In the genomic region with DNA sequence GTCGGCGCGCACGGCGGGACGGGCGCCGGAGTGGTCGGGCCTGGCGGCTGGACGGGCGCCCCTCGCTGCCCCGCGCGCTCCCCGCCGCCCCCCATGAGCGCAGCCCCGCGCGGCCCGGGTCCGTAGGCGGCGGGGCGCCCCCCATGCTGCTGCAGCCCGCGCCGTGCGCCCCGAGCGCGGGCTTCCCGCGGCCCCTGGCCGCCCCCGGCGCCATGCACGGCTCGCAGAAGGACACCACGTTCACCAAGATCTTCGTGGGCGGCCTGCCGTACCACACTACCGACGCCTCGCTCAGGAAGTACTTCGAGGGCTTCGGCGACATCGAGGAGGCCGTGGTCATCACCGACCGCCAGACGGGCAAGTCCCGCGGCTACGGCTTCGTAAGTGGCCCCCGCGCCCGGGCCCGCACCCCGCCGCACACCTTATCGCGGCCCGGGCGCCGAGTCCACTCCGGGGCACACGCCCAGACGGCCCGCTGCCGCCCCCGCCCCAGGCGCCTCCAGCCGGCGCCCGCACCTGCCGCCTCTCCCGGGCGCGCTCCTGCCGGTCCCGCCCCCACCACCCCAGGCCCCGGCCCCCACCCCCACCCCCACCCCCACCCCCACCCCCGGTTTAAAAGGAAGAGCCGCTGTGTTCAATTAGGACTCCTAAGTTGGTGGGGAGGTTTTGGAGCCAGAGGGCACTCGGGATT, we compare ENCODE assay signal across 8 cellular contexts. TPM values are rescaled to one million over a fixed set of nuclear protein-coding genes. Genes with fewer than 3 reads are reported as not detected.
DNase-seq lines count a peak whose midpoint lies in the region; ATAC-seq and TF ChIP-seq lines count a peak whose summit lies in the region.

No MANE protein-coding gene starts in this region.

- CTCF ChIA-PET in activated CD4-positive, alpha-beta T cell treated with anti-CD3 and anti-CD28 coated beads for 36 hours (lab: Charles Lee): interaction anchor here (0.6 to 1.8 kb wide), 6 partner anchors 10 to 207 kb away, joined by 3 to 10 read pairs (median 4); no protein-coding TSS in a partner anchor

- H3K4me1 Mint-ChIP-seq in activated CD4-positive, alpha-beta T cell treated with anti-CD3 and anti-CD28 coated beads for 36 hours: peaks cover 48% of the 10 kb centered on the region
- H3K4me1 Mint-ChIP-seq in T-helper 2 cell treated with Interferon-gamma antibody and Interleukin-4, amounts not matched to agents 5 μg/mL and 100 μg/mL, for 36 hours (ENCODE audit: low read depth): peaks cover 39% of the 10 kb centered on the region
- H3K4me1 Mint-ChIP-seq in nephron: peaks cover 43% of the 10 kb centered on the region

- no peaks in the 10 kb centered on the region for H3K9me3 Mint-ChIP-seq in activated CD4-positive, alpha-beta T cell treated with anti-CD3 and anti-CD28 coated beads for 36 hours (ENCODE audit: low read depth)
- no peaks in the 10 kb centered on the region for H3K9me3 Mint-ChIP-seq in T-helper 2 cell treated with Interferon-gamma antibody and Interleukin-4, amounts not matched to agents 5 μg/mL and 100 μg/mL, for 36 hours
- H3K9me3 Mint-ChIP-seq in nephron: no peaks in the 10 kb centered on the region

- ATAC-seq in activated CD4-positive, alpha-beta T cell treated with anti-CD3 and anti-CD28 coated beads for 36 hours: no peak
- peak; percentile 4 for ATAC-seq in HG02885 (IDR thresholded peaks at IDR 0.05; ENCODE audit: poor library complexity, unreplicated experiment)

- no peaks in the 10 kb centered on the region for H3K36me3 ChIP-seq in endocrine pancreas (ENCODE audit: control insufficient read depth, insufficient read depth, low read length)

- H3K4me1 ChIP-seq in endocrine pancreas (ENCODE audit: control insufficient read depth, insufficient read depth, low read length): no peaks in the 10 kb centered on the region

- POLR2A ChIA-PET in activated CD4-positive, alpha-beta T cell treated with anti-CD3 and anti-CD28 coated beads for 36 hours (lab: Charles Lee): interaction anchor here (0.7 to 1.2 kb wide), 5 partner anchors 11 to 228 kb away, joined by 3 to 4 read pairs (median 3); partner anchors contain the start of gene ZBP1

- no peak for TF ChIP-seq CTCF in nephron (IDR thresholded peaks at IDR 0.05; ENCODE audit: unreplicated experiment in 3 of 3)

- no peaks in the 10 kb centered on the region for H3K9me3 ChIP-seq in endocrine pancreas (ENCODE audit: control insufficient read depth, low read length)

- DNase-seq in activated CD4-positive, alpha-beta T cell treated with anti-CD3 and anti-CD28 coated beads for 36 hours: peak; percentile 59
- no peak for DNase-seq in activated CD4-positive, alpha-beta T cell treated with anti-CD3 and anti-CD28 coated beads for 1 hour
- DNase-seq in T-helper 2 cell treated with Interferon-gamma antibody and Interleukin-4, amounts not matched to agents 5 μg/mL and 100 μg/mL, for 36 hours (ENCODE audit: low spot score): peak; percentile 57
- DNase-seq in amygdala (lab: John Stamatoyannopoulos, UW): no peak
- DNase-seq in AML-193 (lab: John Stamatoyannopoulos, UW): no peak

- peak overlapping the region; percentile 47 for H3K9ac ChIP-seq in endocrine pancreas (ENCODE audit: control insufficient read depth, insufficient read depth, low read length)

- H3K27me3 ChIP-seq in endocrine pancreas (ENCODE audit: control insufficient read depth, insufficient read depth, low read length): no peaks in the 10 kb centered on the region

- intact Hi-C loops in activated CD4-positive, alpha-beta T cell treated with anti-CD3 and anti-CD28 coated beads for 36 hours (cut with DNase I, micrococcal nuclease): loop anchor here (1.0 to 10.0 kb wide), 15 partner anchors 40 to 1755 kb away; partner anchors contain the start of genes PMEPA1 (in 2 of the 2), ATP5F1E (in 1 of the 2), CASS4 (in 1 of the 2) and RAE1 (in 1 of the 2)

- no peaks in the 10 kb centered on the region for H3K27me3 Mint-ChIP-seq in activated CD4-positive, alpha-beta T cell treated with anti-CD3 and anti-CD28 coated beads for 36 hours
- no peaks in the 10 kb centered on the region for H3K27me3 Mint-ChIP-seq in T-helper 2 cell treated with Interferon-gamma antibody and Interleukin-4, amounts not matched to agents 5 μg/mL and 100 μg/mL, for 36 hours (ENCODE audit: low read depth)
- peaks cover 9% of the 10 kb centered on the region for H3K27me3 Mint-ChIP-seq in nephron (ENCODE audit: low read depth)

- H3K27ac Mint-ChIP-seq in activated CD4-positive, alpha-beta T cell treated with anti-CD3 and anti-CD28 coated beads for 36 hours: peak overlapping the region; percentile 95
- peak overlapping the region; percentile 95 for H3K27ac Mint-ChIP-seq in T-helper 2 cell treated with Interferon-gamma antibody and Interleukin-4, amounts not matched to agents 5 μg/mL and 100 μg/mL, for 36 hours
- H3K27ac Mint-ChIP-seq in nephron: peak overlapping the region; percentile 67 to 87 (median 68)

- peak overlapping the region; percentile 41 for H3K4me3 ChIP-seq in endocrine pancreas (ENCODE audit: control insufficient read depth, insufficient read depth, low read length)

- H3K36me3 Mint-ChIP-seq in activated CD4-positive, alpha-beta T cell treated with anti-CD3 and anti-CD28 coated beads for 36 hours (ENCODE audit: low read depth): peaks cover 44% of the 10 kb centered on the region
- peaks cover 44% of the 10 kb centered on the region for H3K36me3 Mint-ChIP-seq in T-helper 2 cell treated with Interferon-gamma antibody and Interleukin-4, amounts not matched to agents 5 μg/mL and 100 μg/mL, for 36 hours (ENCODE audit: low read depth)
- peaks cover 15% of the 10 kb centered on the region for H3K36me3 Mint-ChIP-seq in nephron (ENCODE audit: low read depth)

- peak overlapping the region; percentile 83 for H3K4me3 Mint-ChIP-seq in activated CD4-positive, alpha-beta T cell treated with anti-CD3 and anti-CD28 coated beads for 36 hours
- H3K4me3 Mint-ChIP-seq in T-helper 2 cell treated with Interferon-gamma antibody and Interleukin-4, amounts not matched to agents 5 μg/mL and 100 μg/mL, for 36 hours: peak overlapping the region; percentile 89
- peak overlapping the region; percentile 86 to 95 (median 93) for H3K4me3 Mint-ChIP-seq in nephron

RNA-seq across cellular contexts. Expression of gene RBM38, which starts 0.4 kb away (rescaled TPM):
- total RNA-seq in activated CD4-positive, alpha-beta T cell treated with anti-CD3 and anti-CD28 coated beads for 36 hours: 100 to 1,000 TPM in 1 of 2 experiments, 10 to 100 TPM in 1; 96.5 to 101 TPM

RNA-seq across cellular contexts. Expression of gene RAE1, which starts 40.5 kb away (rescaled TPM):
- total RNA-seq in activated CD4-positive, alpha-beta T cell treated with anti-CD3 and anti-CD28 coated beads for 36 hours: 10 to 100 TPM; 42.7 to 48.9 TPM

Comparison
In these comparisons a context has a peak if more than half of its experiments do, and no peak if none do; other contexts are left out.
1. DNase-seq: peak in activated CD4-positive, alpha-beta T cell treated with anti-CD3 and anti-CD28 coated beads for 36 hours (single experiment) and T-helper 2 cell treated with Interferon-gamma antibody and Interleukin-4, amounts not matched to agents 5 μg/mL and 100 μg/mL, for 36 hours (single experiment); none in activated CD4-positive, alpha-beta T cell treated with anti-CD3 and anti-CD28 coated beads for 1 hour (single experiment), amygdala (0 of 56) and AML-193 (0 of 2).
2. Peak in every context shown above with its lines, with median percentiles within 50 percentile points of each other: H3K27ac Mint-ChIP-seq and H3K4me3 Mint-ChIP-seq.